ENCODE assay signal across 9 cellular contexts in genomic region chr6:14910692-14911547, GRCh38.
DNase-seq lines count a peak whose midpoint lies in the region; ATAC-seq, FAIRE-seq and TF ChIP-seq lines count a peak whose summit lies in the region.
"Had no signal": no experiment of that assay in that cellular context is flagged by ENCODE, and none has a peak within 500 bp of the region (broad histone marks: within the 10 kb centered on the region; RNA-seq: fewer than 3 reads in every experiment).

No MANE protein-coding gene starts in this region.

- H3K9ac ChIP-seq in DND-41 (ENCODE audit: low read depth, low read length) (peak overlapping the region; percentile 13; the same call in 1 of the 2 replicates), GM12878 (ENCODE audit: control insufficient read depth, insufficient read depth, low read length) (peak overlapping the region; percentile 36; the same call in 1 of the 2 replicates)

- CTCF ChIA-PET in GM12878 (lab: Yijun Ruan, JAX), result interaction anchor here (1.3 kb wide), 1 partner anchor 34 kb away, joined by 4 read pairs; no protein-coding TSS in a partner anchor

- in situ Hi-C loops in GM12878 (cut with MboI), result no loop called here

- H3K36me3 Mint-ChIP-seq in IgD-negative memory B cell, result no peaks in the 10 kb centered on the region
- no peaks in the 10 kb centered on the region for H3K36me3 Mint-ChIP-seq in type B pancreatic cell

- TF ChIP-seq POLR2A in GM12878 (IDR thresholded peaks at IDR 0.05; ENCODE audit: low read depth, low read length), result peak; percentile 43; the same call in 1 of the 2 replicates
- no peak for TF ChIP-seq POLR2A in sigmoid colon (IDR thresholded peaks at IDR 0.05)
- TF ChIP-seq POLR2A in vagina (IDR thresholded peaks at IDR 0.05), result no peak

- SMC1A ChIA-PET in GM12878 (lab: Charles Lee; ENCODE audit: uncharacterized antibody, unreplicated experiment), result interaction anchor here (1.0 to 2.6 kb wide), 4 partner anchors 34 to 163 kb away, joined by 3 to 10 read pairs (median 5); no protein-coding TSS in a partner anchor

- H3K27me3 Mint-ChIP-seq in IgD-negative memory B cell (no peaks in the 10 kb centered on the region), type B pancreatic cell (peaks cover 4% of the 10 kb centered on the region)

- intact Hi-C loops in GM12878 (cut with micrococcal nuclease; ENCODE audit: unreplicated experiment) (loop anchor here (1.0 to 10.0 kb wide), 3 partner anchors 34 to 334 kb away; partner anchors contain the start of gene JARID2), sigmoid colon (cut with DNase I) (no loop called here), vagina (cut with DNase I) (no loop called here)

- H3K4me2 ChIP-seq in DND-41 (ENCODE audit: insufficient read depth, low read length) (no peak overlapping the region), GM12878 (ENCODE audit: control insufficient read depth, insufficient read depth) (peak overlapping the region; percentile 70), hepatocyte (no peak overlapping the region)

- FAIRE-seq in GM12878 (lab: Jason Lieb, UNC), result peak; percentile 80

- H3K27ac ChIP-seq in DND-41 (ENCODE audit: low read length) (peak overlapping the region; percentile 76), GM12878 (ENCODE audit: control insufficient read depth, insufficient read depth) (peak overlapping the region; percentile 91), sigmoid colon (peak overlapping the region in 2 of 4 donors; percentile 23 to 44), hepatocyte (no peak overlapping the region), vagina (no peak overlapping the region)

- H3K27ac Mint-ChIP-seq in IgD-negative memory B cell (peak overlapping the region; percentile 20 to 90 (median 81)), type B pancreatic cell (no peak overlapping the region)

- H3K79me2 ChIP-seq in DND-41 (ENCODE audit: insufficient read depth, low read length) (no peaks in the 10 kb centered on the region), GM12878 (ENCODE audit: control insufficient read depth, insufficient read depth, low read length) (no peaks in the 10 kb centered on the region), hepatocyte (no peaks in the 10 kb centered on the region)

- no TSS peak for BruUV-seq in GM12878 (replicated peaks; lab: Mats Ljungman, UMichigan)

- POLR2A ChIA-PET in GM12878 (lab: Charles Lee), result no interaction called here

- H3K36me3 ChIP-seq in DND-41 (ENCODE audit: insufficient read depth, low read length) (no peaks in the 10 kb centered on the region), GM12878 (ENCODE audit: control insufficient read depth in 2 of 2, insufficient read depth in 2 of 2, low read length in 1 of 2) (no peaks in the 10 kb centered on the region), sigmoid colon (no peaks in the 10 kb centered on the region), hepatocyte (replicated peaks; ENCODE audit: insufficient read depth, low read depth) (no peaks in the 10 kb centered on the region), vagina (no peaks in the 10 kb centered on the region)

- WGBS in GM12878 (ENCODE audit: insufficient coverage, insufficient replicate concordance, low lambda C conversion rate, missing lambda C conversion rate), result 1% methylated on average over 13 of the region's 13 CpGs
- WGBS in sigmoid colon, 2 donors, result 62 to 80% methylated on average over 13 of the region's 13 CpGs
- 78% methylated on average over 13 of the region's 13 CpGs for WGBS in hepatocyte (ENCODE audit: low lambda C conversion rate, missing lambda C conversion rate)

- H3K4me1 Mint-ChIP-seq in IgD-negative memory B cell (peaks cover 16 to 23% (median 23%) of the 10 kb centered on the region in 3 donors), type B pancreatic cell (ENCODE audit: unreplicated experiment) (no peaks in the 10 kb centered on the region)

- H2AFZ ChIP-seq in DND-41 (ENCODE audit: low read depth, low read length) (peak overlapping the region; percentile 58), GM12878 (ENCODE audit: control insufficient read depth, low read depth, low read length) (peak overlapping the region; percentile 55), hepatocyte (no peak overlapping the region)

- RAD21 ChIA-PET in GM12878 (lab: Charles Lee; ENCODE audit: unreplicated experiment), result interaction anchor here (0.5 to 1.6 kb wide), 2 partner anchors 34 to 49 kb away, joined by 3 to 5 read pairs; no protein-coding TSS in a partner anchor

- peak; percentile 41; the same call in 1 of the 2 replicates for TF ChIP-seq RAD21 in GM12878 (IDR thresholded peaks at IDR 0.05; ENCODE audit: insufficient read depth, low read depth, low read length)

- peak; percentile 94 for ATAC-seq in DND-41 (ENCODE audit: insufficient read depth, low read depth)
- peak; percentile 85 for ATAC-seq in GM21360 (IDR thresholded peaks at IDR 0.05; ENCODE audit: unreplicated experiment)
- peak; percentile 93 for ATAC-seq in GM12878

- DNase-seq in DND-41 (peak; percentile 80), GM12878 (ENCODE audit: low read depth, low spot score) (peak; percentile 78), sigmoid colon (peak; percentile 75), type B pancreatic cell (ENCODE audit: extremely low spot score, unreplicated experiment) (no peak), hepatocyte (ENCODE audit: low spot score) (no peak), vagina (ENCODE audit: extremely low spot score in 2 of 2) (no peak)

- H3K4me3 Mint-ChIP-seq in IgD-negative memory B cell (peak overlapping the region in 3 of 4 donors; percentile 1 to 84 (median 77)), type B pancreatic cell (no peak overlapping the region)

- H3K9me3 ChIP-seq in DND-41 (ENCODE audit: insufficient read depth, low read length, severe bottlenecking) (no peaks in the 10 kb centered on the region), GM12878 (replicated peaks; ENCODE audit: control insufficient read depth, insufficient read depth, low read length) (peaks cover 6% of the 10 kb centered on the region; the same call in 2 of the 3 replicates), sigmoid colon (no peaks in the 10 kb centered on the region), hepatocyte (ENCODE audit: low read depth) (no peaks in the 10 kb centered on the region), vagina (no peaks in the 10 kb centered on the region)

- no peaks in the 10 kb centered on the region for H4K20me1 ChIP-seq in DND-41 (ENCODE audit: insufficient read depth, low read length)
- no peaks in the 10 kb centered on the region for H4K20me1 ChIP-seq in GM12878 (ENCODE audit: control insufficient read depth, insufficient read depth)
- H4K20me1 ChIP-seq in hepatocyte (ENCODE audit: insufficient read depth, poor library complexity, severe bottlenecking), result no peaks in the 10 kb centered on the region

- peak; percentile 8 for TF ChIP-seq CTCF in DND-41 (IDR thresholded peaks at IDR 0.05; ENCODE audit: borderline replicate concordance, extremely low read depth, low read length, poor library complexity, severe bottlenecking)
- no peak for TF ChIP-seq CTCF in GM12878 (IDR thresholded peaks at IDR 0.05 in 2 of 3, conservative IDR thresholded peaks at IDR 0.05 in 1 of 3; ENCODE audit: control insufficient read depth in 2 of 3, extremely low read depth in 1 of 3, insufficient read depth in 1 of 3, low read depth in 3 of 3, low read length in 3 of 3)
- TF ChIP-seq CTCF in sigmoid colon (IDR thresholded peaks at IDR 0.05), result no peak
- TF ChIP-seq CTCF in type B pancreatic cell (conservative IDR thresholded peaks at IDR 0.05), result no peak
- no peak for TF ChIP-seq CTCF in hepatocyte (IDR thresholded peaks at IDR 0.05; ENCODE audit: poor library complexity)
- TF ChIP-seq CTCF in vagina (IDR thresholded peaks at IDR 0.05), result no peak

- H3K9me2 ChIP-seq in hepatocyte (replicated peaks; ENCODE audit: insufficient read depth), result no peaks in the 10 kb centered on the region

- H3K4me3 ChIP-seq in DND-41 (ENCODE audit: low read depth in 1 of 2, low read length in 2 of 2), result no peak overlapping the region
- H3K4me3 ChIP-seq in GM12878, result 0 out of 2 replicates have a peak overlapping the region, but pooled peaks have one; percentile 24
- H3K4me3 ChIP-seq in sigmoid colon, result no peak overlapping the region
- H3K4me3 ChIP-seq in hepatocyte, result no peak overlapping the region
- no peak overlapping the region for H3K4me3 ChIP-seq in vagina
- H3K4me3 ChIP-seq: skin epidermis had no signal

- H3K27me3 ChIP-seq in DND-41 (ENCODE audit: insufficient read depth, low read length, poor library complexity) (no peaks in the 10 kb centered on the region), GM12878 (replicated peaks in 1 of 2; ENCODE audit: control insufficient read depth in 2 of 2, insufficient read depth in 2 of 2, low read length in 1 of 2) (no peaks in the 10 kb centered on the region), sigmoid colon (no peaks in the 10 kb centered on the region), hepatocyte (no peaks in the 10 kb centered on the region), vagina (no peaks in the 10 kb centered on the region)

- H3K4me1 ChIP-seq in DND-41 (ENCODE audit: insufficient read depth, low read length) (peaks cover 20% of the 10 kb centered on the region), GM12878 (ENCODE audit: control insufficient read depth, insufficient read depth, low read length) (peaks cover 23% of the 10 kb centered on the region), sigmoid colon (peaks cover 0 to 13% (median 6%) of the 10 kb centered on the region in 4 donors), hepatocyte (ENCODE audit: insufficient read depth) (no peaks in the 10 kb centered on the region), vagina (no peaks in the 10 kb centered on the region)

- peak; percentile 28 to 94; a peak in 2 of 4 replicates for TF ChIP-seq EP300 in GM12878 (IDR thresholded peaks at IDR 0.05; ENCODE audit: borderline replicate concordance in 1 of 2, control insufficient read depth in 1 of 2, low read depth in 2 of 2, low read length in 2 of 2)
- TF ChIP-seq EP300 in sigmoid colon (IDR thresholded peaks at IDR 0.05), result no peak

- no peaks in the 10 kb centered on the region for H3K9me3 Mint-ChIP-seq in IgD-negative memory B cell
- H3K9me3 Mint-ChIP-seq in type B pancreatic cell, result peaks cover 4% of the 10 kb centered on the region

TF ChIP-seq in GM12878, 131 proteins besides CTCF, POLR2A, EP300 and RAD21 (continues in another document):
- TF ChIP-seq KLF5 (IDR thresholded peaks at IDR 0.05; ENCODE audit: partially characterized antibody), result no peak
- peak; percentile 96 for TF ChIP-seq MTA3 (IDR thresholded peaks at IDR 0.05; ENCODE audit: borderline replicate concordance, low read length)
- peak; percentile 70 for TF ChIP-seq MTA2 (IDR thresholded peaks at IDR 0.05; ENCODE audit: low read depth)

Comparison
In these comparisons a context has a peak if more than half of its experiments do, and no peak if none do; other contexts are left out.
1. DNase-seq: peak in DND-41 (single experiment), GM12878 (single experiment) and sigmoid colon (single experiment); none in type B pancreatic cell (single experiment), hepatocyte (single experiment) and vagina (0 of 2).
2. H3K27ac ChIP-seq: peak in DND-41 (single experiment) and GM12878 (single experiment); none in hepatocyte (single experiment) and vagina (single experiment).
3. Peak in every context shown above with its lines, with median percentiles within 50 percentile points of each other: ATAC-seq.